ENCODE assay signal across 8 cellular contexts in the genomic region with DNA sequence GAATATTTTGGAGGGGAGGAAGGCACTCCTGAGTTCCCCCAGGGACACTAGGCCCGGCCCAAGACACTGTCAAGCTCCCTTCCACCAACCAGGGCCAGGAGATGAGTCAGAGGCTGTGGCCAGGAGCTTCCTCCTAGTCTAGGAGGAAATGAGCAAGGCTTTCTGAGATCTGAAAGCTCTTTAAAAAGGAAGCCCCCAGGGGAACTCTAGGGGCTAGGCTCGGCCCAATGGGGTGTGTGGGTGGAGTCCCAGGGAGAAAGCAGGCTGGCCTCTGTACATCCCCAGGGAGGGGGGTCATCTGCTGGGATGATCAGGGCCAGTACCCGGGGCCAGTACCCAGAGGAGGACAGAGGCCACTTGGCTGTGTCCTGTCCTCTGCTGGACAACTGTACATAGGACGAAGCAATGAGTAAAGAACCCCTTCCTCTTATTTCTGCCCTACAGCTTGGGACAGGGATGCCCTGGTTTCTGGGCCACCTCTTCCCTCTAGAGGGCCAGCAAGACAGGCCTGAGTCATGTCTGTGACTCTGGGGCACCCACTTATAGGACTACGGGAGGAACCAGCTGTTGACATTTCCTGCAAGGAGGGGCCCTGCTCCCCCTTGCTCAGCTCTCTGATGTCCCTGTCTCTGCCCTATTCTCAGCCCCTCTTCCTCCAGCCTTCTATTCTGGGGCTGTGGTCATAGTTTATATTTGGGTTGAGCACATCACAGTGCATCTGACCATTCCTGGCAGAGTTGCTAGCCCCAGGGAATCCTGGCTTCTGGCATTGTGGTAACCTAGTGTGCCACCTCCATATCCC. TPM values are rescaled to one million over a fixed set of nuclear protein-coding genes. Genes with fewer than 3 reads are reported as not detected.
DNase-seq lines count a peak whose midpoint lies in the region; ATAC-seq lines count a peak whose summit lies in the region.

No MANE protein-coding gene starts in this region.

- ATAC-seq in GM21737 (IDR thresholded peaks at IDR 0.05; ENCODE audit: unreplicated experiment): peak; percentile 44
- ATAC-seq in stimulated activated naive CD8-positive, alpha-beta T cell treated with anti-CD3 and anti-CD28 coated beads, Interleukin-15, Interleukin-2, amounts not matched to agents 100 U/mL and 50 U/mL, for 24 hours: peak; percentile 75

- no peaks in the 10 kb centered on the region for H3K9me3 ChIP-seq in Karpas-422 (ENCODE audit: low read length)

- H3K9ac ChIP-seq in Karpas-422 (ENCODE audit: low read length): peak overlapping the region; percentile 79

- peak; percentile 97 for DNase-seq in EH (ENCODE audit: low read depth)
- DNase-seq in Karpas-422: peak; percentile 96
- DNase-seq in activated CD4-positive, alpha-beta T cell treated with anti-CD3 and anti-CD28 coated beads, Interleukin-2, amount 50 U/mL, for 1 hour: peak; percentile 69
- peak; percentile 62 for DNase-seq in effector CD8-positive, alpha-beta T cell (lab: John Stamatoyannopoulos, UW)
- peak; percentile 98 for DNase-seq in myocyte (ENCODE audit: low read depth)
- DNase-seq in stimulated activated naive CD8-positive, alpha-beta T cell treated with anti-CD3 and anti-CD28 coated beads, Interleukin-15, Interleukin-2, amounts not matched to agents 100 U/mL and 50 U/mL, for 24 hours: peak; percentile 85
- no peak for DNase-seq in NCI-H2171 treated with DMSO at 0.1 percent for 48 hours (lab: John Stamatoyannopoulos, UW)

- H3K4me1 ChIP-seq in Karpas-422 (ENCODE audit: low read length): peaks cover 53% of the 10 kb centered on the region

- peak overlapping the region; percentile 83 for H3K27ac ChIP-seq in Karpas-422 (ENCODE audit: low read length)

- no peak overlapping the region for H2AFZ ChIP-seq in Karpas-422 (ENCODE audit: low read length)

- peaks cover 30% of the 10 kb centered on the region for H3K79me2 ChIP-seq in Karpas-422 (ENCODE audit: low read length)

- H3K36me3 ChIP-seq in Karpas-422 (ENCODE audit: insufficient read depth, low read length): no peaks in the 10 kb centered on the region

- peaks cover 16% of the 10 kb centered on the region; the same call in 1 of the 2 replicates for H4K20me1 ChIP-seq in Karpas-422 (ENCODE audit: insufficient read depth, low read depth, low read length)

- peak overlapping the region; percentile 95 for H3K4me2 ChIP-seq in Karpas-422 (ENCODE audit: low read depth, low read length, poor library complexity, severe bottlenecking)

- no peaks in the 10 kb centered on the region for H3K27me3 ChIP-seq in Karpas-422 (ENCODE audit: low read length)

- H3K9me2 ChIP-seq in Karpas-422 (replicated peaks; ENCODE audit: insufficient read depth, low read length): no peaks in the 10 kb centered on the region

- peak overlapping the region; percentile 88 for H3K4me3 ChIP-seq in Karpas-422 (ENCODE audit: low read length)

RNA-seq across cellular contexts. Expression of a gene that starts 2.7 kb away (rescaled TPM):
- total RNA-seq in Karpas-422 (2014; rRNA removed; shearing (Covaris generic); ENCODE audit: low replicate concordance): 29.1 and 33.1 TPM in 2 replicates
- total RNA-seq in myocyte: 9.6 and 28.5 TPM in 2 replicates
- 16.9 TPM for polyA plus RNA-seq in myocyte (2012)

RNA-seq across cellular contexts. Expression of a gene that starts 4.2 kb away (rescaled TPM):
- total RNA-seq in Karpas-422 (2014; rRNA removed; shearing (Covaris generic); ENCODE audit: low replicate concordance): 4.9 and 6.1 TPM in 2 replicates
- 0.94 and 1.2 TPM in 2 replicates for total RNA-seq in myocyte
- 0.73 TPM for polyA plus RNA-seq in myocyte (2012)

RNA-seq across cellular contexts. Expression of a gene that starts 17.7 kb away (rescaled TPM):
- total RNA-seq in Karpas-422 (2014; rRNA removed; shearing (Covaris generic); ENCODE audit: low replicate concordance): 19.5 and 38.9 TPM in 2 replicates
- total RNA-seq in myocyte: 31.6 and 32.8 TPM in 2 replicates
- polyA plus RNA-seq in myocyte (2012): 85.0 TPM

RNA-seq across cellular contexts. Expression of a gene that starts 34.7 kb away (rescaled TPM):
- 0.36 and 0.86 TPM in 2 replicates for total RNA-seq in Karpas-422 (2014; rRNA removed; shearing (Covaris generic); ENCODE audit: low replicate concordance)
- total RNA-seq in myocyte: 0.32 and 0.42 TPM in 2 replicates
- polyA plus RNA-seq in myocyte (2012): 0.06 TPM

RNA-seq across cellular contexts. Expression of a gene that starts 45.7 kb away (rescaled TPM):
- total RNA-seq in Karpas-422 (2014; rRNA removed; shearing (Covaris generic); ENCODE audit: low replicate concordance): 0.82 and 5.6 TPM in 2 replicates
- 0.56 and 0.99 TPM in 2 replicates for total RNA-seq in myocyte
- polyA plus RNA-seq in myocyte (2012): 0.50 TPM
